15 cellular contexts compared by ENCODE assay signal in genomic region chr11:16790484-16791240, GRCh38. TPM values are rescaled to one million over a fixed set of nuclear protein-coding genes. Genes with fewer than 3 reads are reported as not detected.
DNase-seq lines count a peak whose midpoint lies in the region; ATAC-seq, FAIRE-seq and TF ChIP-seq lines count a peak whose summit lies in the region.
"Had no signal": no experiment of that assay in that cellular context is flagged by ENCODE, and none has a peak within 500 bp of the region (broad histone marks: within the 10 kb centered on the region; RNA-seq: fewer than 3 reads in every experiment).

No MANE protein-coding gene starts in this region.

- H3K27ac ChIP-seq in coronary artery (peak overlapping the region; percentile 74 to 82), sigmoid colon (peak overlapping the region; percentile 26 to 61 (median 48))

- no peaks in the 10 kb centered on the region for H3K27me3 Mint-ChIP-seq in CD14-positive monocyte (ENCODE audit: low read depth in 3 of 3)
- H3K27me3 Mint-ChIP-seq: CD8-positive, alpha-beta memory T cell; progenitor cell of endocrine pancreas had no signal

- ATAC-seq in HG02973 (IDR thresholded peaks at IDR 0.05; ENCODE audit: unreplicated experiment) (no peak), GM21619 (IDR thresholded peaks at IDR 0.05; ENCODE audit: unreplicated experiment) (no peak)
- ATAC-seq: activated CD8-positive, alpha-beta T cell treated with anti-CD3 and anti-CD28 coated beads, Interleukin-2, amount 10 ng/mL, durations not matched to agents 7 days and 5 days had no signal

- no peak for FAIRE-seq in H54 (lab: Jason Lieb, UNC)

- H3K4me1 ChIP-seq in sigmoid colon, result peaks cover 0 to 12% (median 3%) of the 10 kb centered on the region in 4 donors

- H3K9me3 ChIP-seq in sigmoid colon, result no peaks in the 10 kb centered on the region

- H3K4me3 ChIP-seq in NB4 (ENCODE audit: low read depth, low read length), result no peak overlapping the region
- no peak overlapping the region for H3K4me3 ChIP-seq in coronary artery
- no peak overlapping the region for H3K4me3 ChIP-seq in sigmoid colon

- peaks cover 51% of the 10 kb centered on the region for H3K4me1 Mint-ChIP-seq in CD14-positive monocyte

- no peaks in the 10 kb centered on the region for H3K9me3 Mint-ChIP-seq in CD14-positive monocyte
- H3K9me3 Mint-ChIP-seq: activated naive CD4-positive, alpha-beta T cell treated with anti-CD3 and anti-CD28 coated beads, Interleukin-2, amount 50 U/mL, for 72 hours; CD8-positive, alpha-beta memory T cell had no signal

- H3K27ac Mint-ChIP-seq in CD14-positive monocyte, result peak overlapping the region; percentile 8 to 96 (median 89)
- H3K27ac Mint-ChIP-seq: activated CD8-positive, alpha-beta T cell treated with anti-CD3 and anti-CD28 coated beads, Interleukin-2, amount 10 ng/mL, durations not matched to agents 7 days and 5 days; progenitor cell of endocrine pancreas had no signal

- TF ChIP-seq EP300 in sigmoid colon (IDR thresholded peaks at IDR 0.05), result no peak

- no peaks in the 10 kb centered on the region for H3K36me3 ChIP-seq in sigmoid colon

- TF ChIP-seq CTCF in CD14-positive monocyte (IDR thresholded peaks at IDR 0.05), result no peak
- TF ChIP-seq CTCF in NB4 (IDR thresholded peaks at IDR 0.05; ENCODE audit: low read depth, low read length), result no peak
- no peak for TF ChIP-seq CTCF in coronary artery (IDR thresholded peaks at IDR 0.05)
- TF ChIP-seq CTCF in sigmoid colon (IDR thresholded peaks at IDR 0.05), result no peak

- 81 to 90% methylated on average over 18 of the region's 18 CpGs for WGBS in sigmoid colon, 2 donors

- peaks cover 0 to 2% of the 10 kb centered on the region in 2 donors for H3K36me3 Mint-ChIP-seq in CD14-positive monocyte
- H3K36me3 Mint-ChIP-seq: activated naive CD4-positive, alpha-beta T cell treated with anti-CD3 and anti-CD28 coated beads, Interleukin-2, amount 50 U/mL, for 72 hours had no signal

- H3K4me3 Mint-ChIP-seq in CD14-positive monocyte, result peak overlapping the region in 1 of 2 donors; percentile 31
- H3K4me3 Mint-ChIP-seq: activated CD8-positive, alpha-beta T cell treated with anti-CD3 and anti-CD28 coated beads, Interleukin-2, amount 10 ng/mL, durations not matched to agents 7 days and 5 days had no signal

- no peak for DNase-seq in CD14-positive monocyte (ENCODE audit: low spot score)
- DNase-seq in NB4 (ENCODE audit: low read depth), result peak; percentile 21
- no peak for DNase-seq in coronary artery (ENCODE audit: low spot score)
- DNase-seq in sigmoid colon, result no peak
- DNase-seq in H54 (ENCODE audit: insufficient read length, low spot score), result no peak
- DNase-seq in kidney glomerular epithelial cell (lab: John Stamatoyannopoulos, UW), result no peak
- DNase-seq: activated CD8-positive, alpha-beta T cell treated with anti-CD3 and anti-CD28 coated beads, Interleukin-2, amount 10 ng/mL, durations not matched to agents 7 days and 5 days; CD8-positive, alpha-beta memory T cell; cortex of kidney; NCI-H1417; stimulated activated naive CD4-positive, alpha-beta T cell treated with Interleukin-2 at 50 U/mL for 16 hours had no signal

- intact Hi-C loops in CD14-positive monocyte (cut with micrococcal nuclease) (loop anchor here in 1 of 2 donors (2.0 kb wide), 1 partner anchor 22 kb away; no protein-coding TSS in a partner anchor), sigmoid colon (cut with DNase I) (no loop called here)

- H3K27me3 ChIP-seq in sigmoid colon, result no peaks in the 10 kb centered on the region

- TF ChIP-seq POLR2A in NB4 (IDR thresholded peaks at IDR 0.05; ENCODE audit: extremely low read depth, insufficient read length) (no peak), sigmoid colon (IDR thresholded peaks at IDR 0.05) (no peak), H54 (IDR thresholded peaks at IDR 0.05; ENCODE audit: low read depth, low read length) (no peak)

RNA-seq across cellular contexts. Expression of gene C11orf58, which starts 52.2 kb away (rescaled TPM):
- polyA plus RNA-seq in CD14-positive monocyte, result 100 to 1,000 TPM in 1 of 2 donors, 10 to 100 TPM in 1; 94.5 to 102 TPM
- total RNA-seq in sigmoid colon, result 100 to 1,000 TPM; 136 to 222 (median 178) TPM
- polyA plus RNA-seq in sigmoid colon, result 100 to 1,000 TPM in 2 of 3 donors, 10 to 100 TPM in 1; 89.8 to 117 (median 108) TPM
